1 cellular context compared by ENCODE assay signal in genomic region chr4:932713-933070, GRCh38.
TF ChIP-seq lines count a peak whose summit lies in the region.

No MANE protein-coding gene starts in this region.

TF ChIP-seq in GM12878, 131 proteins besides CTCF, POLR2A, EP300 and RAD21:
- TF ChIP-seq HDGF (IDR thresholded peaks at IDR 0.05): 0 out of 2 replicates have a peak, but pooled peaks have one; percentile 23
- 0 out of 2 replicates have a peak, but pooled peaks have one; percentile 0 for TF ChIP-seq RB1 (IDR thresholded peaks at IDR 0.05; ENCODE audit: borderline replicate concordance)
- 0 out of 2 replicates have a peak, but pooled peaks have one; percentile 2 for TF ChIP-seq CBFB (IDR thresholded peaks at IDR 0.05; ENCODE audit: low read depth)
- no peak for TF ChIP-seq ZNF687 (IDR thresholded peaks at IDR 0.05)
- peak; percentile 12; the same call in 1 of the 2 replicates for TF ChIP-seq RUNX3 (IDR thresholded peaks at IDR 0.05; ENCODE audit: low read length)
- TF ChIP-seq STAT1 (conservative IDR thresholded peaks at IDR 0.05): no peak
- TF ChIP-seq NKRF (conservative IDR thresholded peaks at IDR 0.05): 0 out of 2 replicates have a peak, but pooled peaks have one; percentile 0
- TF ChIP-seq NRF1 (conservative IDR thresholded peaks at IDR 0.05; ENCODE audit: low read depth, low read length): no peak
TF ChIP-seq in GM12878: peak in this region for 5.
